In the genomic region with DNA sequence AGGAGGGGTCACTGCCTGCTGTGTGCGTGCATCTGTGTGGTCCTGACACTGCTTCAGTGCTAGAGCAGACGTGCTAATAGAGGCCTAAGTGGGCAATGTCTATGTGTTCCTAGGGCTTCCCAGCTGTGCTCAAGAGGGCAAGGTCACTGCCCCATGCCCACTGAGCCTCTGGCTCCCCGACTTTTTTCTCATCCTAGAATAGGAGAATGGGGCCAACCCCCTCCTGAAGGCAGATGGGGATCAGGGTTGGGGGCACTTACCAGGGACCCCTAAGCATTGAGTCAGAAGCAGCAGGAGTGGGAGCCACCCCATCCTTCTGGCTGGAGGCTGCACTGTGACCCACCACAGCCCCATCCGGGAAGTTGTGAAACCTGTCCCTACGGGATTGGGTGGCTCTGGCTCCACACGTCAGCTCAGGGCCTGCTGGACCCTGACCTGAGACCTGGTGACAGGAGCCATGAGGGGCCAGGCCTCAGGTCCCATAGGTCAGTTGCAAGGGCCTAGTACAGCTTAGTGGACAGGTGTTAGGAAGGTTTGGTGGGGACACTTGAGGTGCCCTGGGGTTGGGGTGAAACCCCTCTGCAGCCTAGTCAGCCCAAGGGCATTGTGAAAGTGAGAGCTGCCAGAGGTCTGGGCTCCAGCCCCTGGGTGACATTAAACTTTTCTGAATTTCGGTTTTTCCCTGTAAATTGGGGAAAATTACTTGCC, we compare ENCODE assay signal across 9 cellular contexts. TPM values are rescaled to one million over a fixed set of nuclear protein-coding genes. Genes with fewer than 3 reads are reported as not detected.
A peak's percentile ranks its signal among the peaks of the same experiment; 100 is the strongest.
DNase-seq lines count a peak whose midpoint lies in the region; ATAC-seq, FAIRE-seq and TF ChIP-seq lines count a peak whose summit lies in the region.
"Not testable (repeated sequence)": the region's sequence is repeated elsewhere in the genome, so short reads cannot be mapped to it uniquely, and the experiment has no call there.
"Had no signal": no experiment of that assay in that cellular context is flagged by ENCODE, and none has a peak within 500 bp of the region (broad histone marks: within the 10 kb centered on the region; RNA-seq: fewer than 3 reads in every experiment).

No MANE protein-coding gene starts in this region.

- BruUV-seq in MCF 10A (replicated peaks; lab: Mats Ljungman, UMichigan) = not testable (repeated sequence)

- H3K27me3 ChIP-seq in BJ (ENCODE audit: control insufficient read depth, insufficient read depth, low read length); HUES64 (ENCODE audit: insufficient read depth, low read length); WERI-Rb-1 (ENCODE audit: insufficient read depth, low read depth, severe bottlenecking); muscle layer of duodenum (ENCODE audit: low read depth, low read length); small intestine (ENCODE audit: control insufficient read depth in 2 of 2, insufficient read depth in 2 of 2, low read length in 2 of 2): not testable (repeated sequence)

- H3K27ac ChIP-seq in HUES64 (ENCODE audit: low read depth, low read length) (peak overlapping the region; percentile 57; the same call in 1 of the 2 replicates), WERI-Rb-1 (peak overlapping the region; percentile 61), muscle layer of duodenum (ENCODE audit: low read length) (peak overlapping the region; percentile 69), small intestine (ENCODE audit: low read depth in 1 of 2, low read length in 1 of 2) (peak overlapping the region; percentile 66 to 87)

- WGBS in HUES64 = 95% methylated on average over 6 of the region's 7 CpGs
- WGBS in small intestine, 3 donors = 46 to 67% (median 51%) methylated on average over 4 to 7 of the region's 7 CpGs

- H3K27ac Mint-ChIP-seq in MCF 10A (ENCODE audit: low read depth, unreplicated experiment) (peak overlapping the region; percentile 86), glutamatergic neuron (ENCODE audit: unreplicated experiment) (peak overlapping the region; percentile 94)

- CTCF ChIA-PET in BJ (lab: Yijun Ruan, JAX) = interaction anchor here (0.6 to 1.6 kb wide), 2 partner anchors 13 to 42 kb away, joined by 3 to 7 read pairs; no protein-coding TSS in a partner anchor
- CTCF ChIA-PET in MCF 10A (lab: Yijun Ruan, JAX) = not testable (repeated sequence)

- FAIRE-seq in small intestine (lab: Jason Lieb, UNC) = not testable (repeated sequence)

- H3K27me3 Mint-ChIP-seq in MCF 10A (ENCODE audit: insufficient read depth, unreplicated experiment) = not testable (repeated sequence)
- peaks cover 14% of the 10 kb centered on the region for H3K27me3 Mint-ChIP-seq in glutamatergic neuron (ENCODE audit: unreplicated experiment)

- not testable (repeated sequence) for H3K4me1 ChIP-seq in HUES64 (ENCODE audit: insufficient read depth, low read length); small intestine (ENCODE audit: control insufficient read depth in 2 of 2, insufficient read depth in 1 of 2, low read depth in 1 of 2, low read length in 1 of 2)
- peaks cover 0 to 30% of the 10 kb centered on the region in 2 donors for H3K4me1 ChIP-seq in muscle layer of duodenum (ENCODE audit: control insufficient read depth in 1 of 2, insufficient read depth in 2 of 2, low read length in 2 of 2)

- H3K4me1 Mint-ChIP-seq in MCF 10A (ENCODE audit: insufficient read depth, unreplicated experiment) = peaks cover 16% of the 10 kb centered on the region
- H3K4me1 Mint-ChIP-seq in glutamatergic neuron (ENCODE audit: low read depth, unreplicated experiment) = not testable (repeated sequence)

- H3K36me3 Mint-ChIP-seq in MCF 10A (ENCODE audit: insufficient read depth, unreplicated experiment) = peaks cover 15% of the 10 kb centered on the region
- H3K36me3 Mint-ChIP-seq in glutamatergic neuron (ENCODE audit: unreplicated experiment) = not testable (repeated sequence)

- not testable (repeated sequence) for DNase-seq in BJ (ENCODE audit: low read depth); WERI-Rb-1; MCF 10A (ENCODE audit: unreplicated experiment); glutamatergic neuron
- peak; percentile 32 for DNase-seq in small intestine

- peak overlapping the region; percentile 90 for H3K4me3 ChIP-seq in BJ (ENCODE audit: low read depth, low read length)
- H3K4me3 ChIP-seq in HUES64 (ENCODE audit: low read length) = peak overlapping the region; percentile 82
- peak overlapping the region; percentile 86 for H3K4me3 ChIP-seq in WERI-Rb-1 (ENCODE audit: low read depth, low read length)
- H3K4me3 ChIP-seq in muscle layer of duodenum (ENCODE audit: low read depth in 1 of 2, low read length in 2 of 2) = peak overlapping the region; percentile 87 to 99
- H3K4me3 ChIP-seq in small intestine (ENCODE audit: low read depth in 1 of 2, low read length in 2 of 2) = peak overlapping the region in 1 of 2 donors; percentile 93

- intact Hi-C loops in MCF 10A (cut with micrococcal nuclease) = not testable (repeated sequence)

- POLR2A ChIA-PET in BJ (lab: Charles Lee) = not testable (repeated sequence)
- POLR2A ChIA-PET in MCF 10A (lab: Yijun Ruan, JAX) = interaction anchor here (1.2 to 1.3 kb wide), 2 partner anchors 9 to 13 kb away, joined by 4 to 8 read pairs; no protein-coding TSS in a partner anchor

- H3K4me3 Mint-ChIP-seq in MCF 10A (ENCODE audit: unreplicated experiment) (peak overlapping the region; percentile 85), glutamatergic neuron (ENCODE audit: unreplicated experiment) (peak overlapping the region; percentile 100)

- H3K9me3 ChIP-seq in HUES64 (ENCODE audit: insufficient read depth, low read depth, low read length); WERI-Rb-1 (ENCODE audit: severe bottlenecking); muscle layer of duodenum (ENCODE audit: control insufficient read depth in 1 of 2, low read length in 2 of 2); small intestine (ENCODE audit: control insufficient read depth, low read depth): not testable (repeated sequence)

- H3K9ac ChIP-seq in HUES64 (ENCODE audit: low read depth, low read length) = peak overlapping the region; percentile 84

- peak; percentile 3 for ATAC-seq in GM21717 (IDR thresholded peaks at IDR 0.05; ENCODE audit: unreplicated experiment)

- H3K36me3 ChIP-seq in BJ (ENCODE audit: control insufficient read depth, insufficient read depth, low read length); HUES64 (ENCODE audit: insufficient read depth, low read length); WERI-Rb-1; muscle layer of duodenum (ENCODE audit: control insufficient read depth in 1 of 2, insufficient read depth in 2 of 2, low read length in 2 of 2); small intestine (ENCODE audit: control insufficient read depth in 2 of 2, insufficient read depth in 2 of 2, low read length in 2 of 2): not testable (repeated sequence)

- not testable (repeated sequence) for TF ChIP-seq CTCF in BJ (IDR thresholded peaks at IDR 0.05; ENCODE audit: insufficient read depth, low read depth, low read length); WERI-Rb-1 (IDR thresholded peaks at IDR 0.05; ENCODE audit: low read depth, low read length); MCF 10A (IDR thresholded peaks at IDR 0.05; ENCODE audit: unreplicated experiment); glutamatergic neuron (IDR thresholded peaks at IDR 0.05; ENCODE audit: partially characterized antibody, unreplicated experiment)

- not testable (repeated sequence) for H3K9me3 Mint-ChIP-seq in MCF 10A (ENCODE audit: unreplicated experiment); glutamatergic neuron (ENCODE audit: unreplicated experiment)

RNA-seq across cellular contexts. Expression of gene MST1, which starts 0.8 kb away (rescaled TPM):
- polyA plus RNA-seq in BJ (2011; rRNA removed) = 5.5 and 10.7 TPM in 2 replicates
- 1.0 and 5.0 TPM in 2 replicates for polyA minus RNA-seq in BJ (2011; rRNA and poly(A)+ RNA removed)
- 5.4 TPM for polyA plus RNA-seq in HUES64 (2013, experiment 1 of 2)
- polyA plus RNA-seq in HUES64 (2013, experiment 2 of 2) = 5.4 TPM
- total RNA-seq in MCF 10A (2022) = 16.3 and 18.2 TPM in 2 replicates
- total RNA-seq in glutamatergic neuron (ENCODE audit: unreplicated experiment) = 23.4 TPM
- polyA plus RNA-seq in small intestine = 100 to 1,000 TPM; 157 to 458 (median 212) TPM

RNA-seq across cellular contexts. Expression of gene RNF123, which starts 0.9 kb away (rescaled TPM):
- polyA plus RNA-seq in BJ (2011; rRNA removed) (28.8 and 61.2 TPM in 2 replicates), small intestine (10 to 100 TPM; 31.7 to 59.9 (median 42.7) TPM)
- polyA minus RNA-seq in BJ (2011; rRNA and poly(A)+ RNA removed) = 32.6 and 50.6 TPM in 2 replicates
- polyA plus RNA-seq in HUES64 (2013, experiment 1 of 2) = 23.0 TPM
- 26.9 TPM for polyA plus RNA-seq in HUES64 (2013, experiment 2 of 2)
- total RNA-seq in MCF 10A (2022) (47.8 and 48.6 TPM in 2 replicates), glutamatergic neuron (ENCODE audit: unreplicated experiment) (56.6 TPM)

RNA-seq across cellular contexts. Expression of gene APEH, which starts 14.3 kb away (rescaled TPM):
- polyA plus RNA-seq in BJ (2011; rRNA removed) (105 and 165 TPM in 2 replicates), small intestine (10 to 100 TPM; 66.2 to 83.0 (median 80.7) TPM)
- 137 and 228 TPM in 2 replicates for polyA minus RNA-seq in BJ (2011; rRNA and poly(A)+ RNA removed)
- 106 TPM for polyA plus RNA-seq in HUES64 (2013, experiment 1 of 2)
- 112 TPM for polyA plus RNA-seq in HUES64 (2013, experiment 2 of 2)
- total RNA-seq in MCF 10A (2022) (95.8 and 127 TPM in 2 replicates), glutamatergic neuron (ENCODE audit: unreplicated experiment) (119 TPM)

RNA-seq across cellular contexts. Expression of gene AMIGO3, which starts 31.0 kb away (rescaled TPM):
- polyA plus RNA-seq in BJ (2011; rRNA removed) (not detected in 2 replicates), small intestine (under 1 TPM in 2 of 3 donors, not detected in 1; 0.81 to 0.84 TPM)
- 0.26 TPM in 1 of 2 replicates, not detected in the other for polyA minus RNA-seq in BJ (2011; rRNA and poly(A)+ RNA removed)
- 1.9 TPM for polyA plus RNA-seq in HUES64 (2013, experiment 1 of 2)
- 3.0 TPM for polyA plus RNA-seq in HUES64 (2013, experiment 2 of 2)
- total RNA-seq in MCF 10A (2022) (0.79 TPM in 1 of 2 replicates, not detected in the other), glutamatergic neuron (ENCODE audit: unreplicated experiment) (1.4 TPM)
- total RNA-seq: renal cortical epithelial cell had no signal

RNA-seq across cellular contexts. Expression of gene GMPPB, which starts 35.3 kb away (rescaled TPM):
- polyA plus RNA-seq in BJ (2011; rRNA removed) (19.0 and 30.0 TPM in 2 replicates), small intestine (10 to 100 TPM; 18.1 to 47.1 (median 22.4) TPM)
- polyA minus RNA-seq in BJ (2011; rRNA and poly(A)+ RNA removed) = 15.3 and 23.1 TPM in 2 replicates
- 20.6 TPM for polyA plus RNA-seq in HUES64 (2013, experiment 1 of 2)
- 17.6 TPM for polyA plus RNA-seq in HUES64 (2013, experiment 2 of 2)
- total RNA-seq in MCF 10A (2022) (84.3 and 88.1 TPM in 2 replicates), glutamatergic neuron (ENCODE audit: unreplicated experiment) (21.2 TPM)
